In genomic region chr20:41228858-41229257, GRCh38 we compare ENCODE assay signal across 21 cellular contexts.
DNase-seq lines count a peak whose midpoint lies in the region; ATAC-seq and TF ChIP-seq lines count a peak whose summit lies in the region.
"Had no signal": no experiment of that assay in that cellular context is flagged by ENCODE, and none has a peak within 500 bp of the region (broad histone marks: within the 10 kb centered on the region; RNA-seq: fewer than 3 reads in every experiment).

No MANE protein-coding gene starts in this region.

- ATAC-seq in GM19452 (IDR thresholded peaks at IDR 0.05; ENCODE audit: unreplicated experiment) (peak; percentile 69), HG03196 (IDR thresholded peaks at IDR 0.05; ENCODE audit: unreplicated experiment) (peak; percentile 42)
- ATAC-seq: SK-N-SH treated with all-trans-retinoic acid at 6 μM for 48 hours had no signal

- peaks cover 21% of the 10 kb centered on the region for H3K4me1 Mint-ChIP-seq in type B pancreatic cell (ENCODE audit: unreplicated experiment)

- no peak overlapping the region for H3K27ac Mint-ChIP-seq in type B pancreatic cell
- H3K27ac Mint-ChIP-seq: IgD-negative memory B cell, memory B cell, neural progenitor cell had no signal

- DNase-seq in DMS153 (lab: John Stamatoyannopoulos, UW) (peak; percentile 8), ecto neural progenitor cell (ENCODE audit: low spot score) (no peak), NCI-H345 treated with DMSO at 0.1 percent for 48 hours (lab: John Stamatoyannopoulos, UW; ENCODE audit: unreplicated experiment) (no peak), type B pancreatic cell (ENCODE audit: extremely low spot score, unreplicated experiment) (no peak)
- no peak for DNase-seq in stimulated activated CD4-positive, alpha-beta T cell treated with anti-CD3 and anti-CD28 coated beads, Interleukin-4, amount 100 ng/mL, for 24 hours
- DNase-seq: activated CD4-positive, alpha-beta T cell treated with anti-CD3 and anti-CD28 coated beads, Interleukin-2, amount 50 U/mL, for 4 hours; amygdala; glutamatergic neuron; islet precursor cell; NCI-H1092 treated with DMSO at 0.1 percent for 48 hours; NCI-H345; PC-9; stimulated activated CD4-positive, alpha-beta T cell treated with anti-CD3 and anti-CD28 coated beads, Interleukin-1b, Interleukin-23, amount 100 ng/mL, for 48 hours; thyroid gland had no signal

- TF ChIP-seq CTCF in type B pancreatic cell (conservative IDR thresholded peaks at IDR 0.05) = no peak

- no peaks in the 10 kb centered on the region for H3K9me3 Mint-ChIP-seq in type B pancreatic cell
- H3K9me3 Mint-ChIP-seq: IgD-negative memory B cell, memory B cell, neural progenitor cell had no signal

- no peak overlapping the region for H3K4me3 Mint-ChIP-seq in type B pancreatic cell
- H3K4me3 Mint-ChIP-seq: IgD-negative memory B cell, memory B cell, neural progenitor cell had no signal

- H3K27ac ChIP-seq in cingulate gyrus (ENCODE audit: low read depth, low read length) = peak overlapping the region; percentile 5
- H3K27ac ChIP-seq: neural progenitor cell, PC-9, thyroid gland had no signal

- H3K27me3 Mint-ChIP-seq in type B pancreatic cell = no peaks in the 10 kb centered on the region
- H3K27me3 Mint-ChIP-seq: IgD-negative memory B cell, memory B cell had no signal

- no peaks in the 10 kb centered on the region for H3K36me3 Mint-ChIP-seq in type B pancreatic cell
- H3K36me3 Mint-ChIP-seq: memory B cell had no signal
